8 cellular contexts compared by ENCODE assay signal in the genomic region with DNA sequence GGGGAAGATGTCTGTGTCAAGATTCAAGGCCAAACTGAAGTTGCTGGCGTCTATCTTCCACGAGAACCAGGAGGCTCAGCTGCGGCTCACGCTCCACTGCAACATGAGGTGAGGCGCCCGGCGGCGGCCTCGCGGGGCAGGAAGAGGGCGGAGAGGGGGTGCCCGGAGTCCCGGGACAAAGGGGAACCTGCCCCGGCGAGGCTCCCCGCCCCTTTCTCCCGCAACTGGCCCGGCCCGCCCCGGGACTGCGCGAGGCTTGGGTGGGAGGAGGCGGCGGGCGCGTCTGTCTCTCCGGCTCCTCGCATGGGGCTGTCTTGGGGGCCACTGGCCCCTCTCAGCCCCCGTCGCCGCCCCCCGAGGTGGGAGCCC.
DNase-seq lines count a peak whose midpoint lies in the region; ATAC-seq and TF ChIP-seq lines count a peak whose summit lies in the region.
"Not testable (repeated sequence)": the region's sequence is repeated elsewhere in the genome, so short reads cannot be mapped to it uniquely, and the experiment has no call there.

No MANE protein-coding gene starts in this region.

- H3K4me3 ChIP-seq in HEK293 (ENCODE audit: low read depth, low read length) (peak overlapping the region; percentile 52), iPS-11a (ENCODE audit: low read depth, low read length) (peak overlapping the region; percentile 4)

- CTCF ChIA-PET in HEK293 (lab: Yijun Ruan, JAX), result not testable (repeated sequence)

- DNase-seq in A172 (ENCODE audit: low spot score) (peak; percentile 0), T-helper 9 cell (peak; percentile 29), activated T-helper 1 cell treated with Interleukin-2 at 50 U/mL for 16 hours (ENCODE audit: low read depth) (peak; percentile 15), ecto neural progenitor cell (ENCODE audit: low spot score) (peak; percentile 58)
- peak in 6 of 10 donors; percentile 13 to 40 (median 18) for DNase-seq in naive thymus-derived CD8-positive, alpha-beta T cell
- DNase-seq in stimulated activated CD4-positive, alpha-beta T cell treated with anti-CD3 and anti-CD28 coated beads, Interleukin-2, amount 100 ng/mL, for 24 hours, result peak; percentile 36 to 38

- POLR2A ChIA-PET in HEK293 (lab: Yijun Ruan, JAX); naive thymus-derived CD8-positive, alpha-beta T cell (lab: Charles Lee): not testable (repeated sequence)

- not testable (repeated sequence) for H3K9me3 ChIP-seq in HEK293 (ENCODE audit: control insufficient read depth, insufficient read depth, low read depth, low read length)

- H3K4me3 Mint-ChIP-seq in naive thymus-derived CD8-positive, alpha-beta T cell, result not testable (repeated sequence)

- not testable (repeated sequence) for H3K9me3 Mint-ChIP-seq in naive thymus-derived CD8-positive, alpha-beta T cell

- peak overlapping the region; percentile 49; the same call in 1 of the 2 replicates for H3K27ac ChIP-seq in HEK293 (ENCODE audit: extremely low read depth, low read depth, low read length)

- not testable (repeated sequence) for TF ChIP-seq CTCF in HEK293 (tag by site-specific recombination; IDR thresholded peaks at IDR 0.05)

- H3K4me1 ChIP-seq in HEK293 (ENCODE audit: control insufficient read depth, insufficient read depth, low read length), result not testable (repeated sequence)

- H3K27me3 Mint-ChIP-seq in naive thymus-derived CD8-positive, alpha-beta T cell, result not testable (repeated sequence)

- peak; percentile 50 to 64 for ATAC-seq in naive thymus-derived CD8-positive, alpha-beta T cell

- not testable (repeated sequence) for H3K36me3 ChIP-seq in HEK293 (ENCODE audit: control insufficient read depth in 2 of 2, insufficient read depth in 1 of 2, low read length in 2 of 2)

- H3K27ac Mint-ChIP-seq in naive thymus-derived CD8-positive, alpha-beta T cell, result not testable (repeated sequence)

- H3K4me1 Mint-ChIP-seq in naive thymus-derived CD8-positive, alpha-beta T cell, result not testable (repeated sequence)

- not testable (repeated sequence) for H3K36me3 Mint-ChIP-seq in naive thymus-derived CD8-positive, alpha-beta T cell

TF ChIP-seq in HEK293, 187 proteins besides CTCF, POLR2A, EP300 and RAD21:
- TF ChIP-seq, protein P1, sequence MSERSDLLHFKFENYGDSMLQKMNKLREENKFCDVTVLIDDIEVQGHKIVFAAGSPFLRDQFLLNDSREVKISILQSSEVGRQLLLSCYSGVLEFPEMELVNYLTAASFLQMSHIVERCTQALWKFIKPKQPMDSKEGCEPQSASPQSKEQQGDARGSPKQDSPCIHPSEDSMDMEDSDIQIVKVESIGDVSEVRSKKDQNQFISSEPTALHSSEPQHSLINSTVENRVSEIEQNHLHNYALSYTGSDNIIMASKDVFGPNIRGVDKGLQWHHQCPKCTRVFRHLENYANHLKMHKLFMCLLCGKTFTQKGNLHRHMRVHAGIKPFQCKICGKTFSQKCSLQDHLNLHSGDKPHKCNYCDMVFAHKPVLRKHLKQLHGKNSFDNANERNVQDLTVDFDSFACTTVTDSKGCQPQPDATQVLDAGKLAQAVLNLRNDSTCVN (tag by site-specific recombination; optimal IDR thresholded peaks at IDR 0.05), result peak; percentile 64
- TF ChIP-seq, protein P2, sequence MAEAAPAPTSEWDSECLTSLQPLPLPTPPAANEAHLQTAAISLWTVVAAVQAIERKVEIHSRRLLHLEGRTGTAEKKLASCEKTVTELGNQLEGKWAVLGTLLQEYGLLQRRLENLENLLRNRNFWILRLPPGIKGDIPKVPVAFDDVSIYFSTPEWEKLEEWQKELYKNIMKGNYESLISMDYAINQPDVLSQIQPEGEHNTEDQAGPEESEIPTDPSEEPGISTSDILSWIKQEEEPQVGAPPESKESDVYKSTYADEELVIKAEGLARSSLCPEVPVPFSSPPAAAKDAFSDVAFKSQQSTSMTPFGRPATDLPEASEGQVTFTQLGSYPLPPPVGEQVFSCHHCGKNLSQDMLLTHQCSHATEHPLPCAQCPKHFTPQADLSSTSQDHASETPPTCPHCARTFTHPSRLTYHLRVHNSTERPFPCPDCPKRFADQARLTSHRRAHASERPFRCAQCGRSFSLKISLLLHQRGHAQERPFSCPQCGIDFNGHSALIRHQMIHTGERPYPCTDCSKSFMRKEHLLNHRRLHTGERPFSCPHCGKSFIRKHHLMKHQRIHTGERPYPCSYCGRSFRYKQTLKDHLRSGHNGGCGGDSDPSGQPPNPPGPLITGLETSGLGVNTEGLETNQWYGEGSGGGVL (tag by site-specific recombination; IDR thresholded peaks at IDR 0.05), result peak; percentile 22; the same call in 1 of the 2 replicates

Comparison
In these comparisons a context has a peak if more than half of its experiments do, and no peak if none do; other contexts are left out.
1. Peak in every context shown above with its lines: DNase-seq, ATAC-seq, H3K4me3 ChIP-seq and H3K27ac ChIP-seq.
2. DNase-seq: peak in every context shown above with its lines; median percentile 58 in ecto neural progenitor cell; 37 in stimulated activated CD4-positive, alpha-beta T cell treated with anti-CD3 and anti-CD28 coated beads, Interleukin-2, amount 100 ng/mL, for 24 hours; 29 in T-helper 9 cell; 18 in naive thymus-derived CD8-positive, alpha-beta T cell; 15 in activated T-helper 1 cell treated with Interleukin-2 at 50 U/mL for 16 hours; 0 in A172.